12 cellular contexts compared by ENCODE assay signal in genomic region chr2:133362061-133362476, GRCh38.
DNase-seq lines count a peak whose midpoint lies in the region; ATAC-seq and TF ChIP-seq lines count a peak whose summit lies in the region.
"Had no signal": no experiment of that assay in that cellular context is flagged by ENCODE, and none has a peak within 500 bp of the region (broad histone marks: within the 10 kb centered on the region; RNA-seq: fewer than 3 reads in every experiment).

No MANE protein-coding gene starts in this region.

- ATAC-seq in HG02852 (IDR thresholded peaks at IDR 0.05; ENCODE audit: unreplicated experiment): no peak

- DNase-seq in GM04503 (ENCODE audit: low read depth) (peak; percentile 45), NCI-H82 (lab: John Stamatoyannopoulos, UW) (peak; percentile 72), epithelial cell of prostate (ENCODE audit: low read depth, low spot score) (peak; percentile 55), retinal pigment epithelial cell (ENCODE audit: low read depth) (peak; percentile 6), thyroid gland (no peak), NCI-H1694 (lab: John Stamatoyannopoulos, UW) (no peak), NCI-H345 (lab: John Stamatoyannopoulos, UW) (no peak)
- DNase-seq: activated CD8-positive, alpha-beta memory T cell treated with anti-CD3 and anti-CD28 coated beads, Interleukin-2, amount 50 U/mL, for 48 hours; DMS79 treated with DMSO at 0.1 percent for 48 hours; KG1; NCI-H526 treated with DMSO at 0.1 percent for 48 hours had no signal

- H3K4me1 ChIP-seq in thyroid gland: no peaks in the 10 kb centered on the region

- no peaks in the 10 kb centered on the region for H3K27me3 ChIP-seq in thyroid gland

- intact Hi-C loops in thyroid gland (cut with DNase I): no loop called here

- no peak for TF ChIP-seq CTCF in retinal pigment epithelial cell (conservative IDR thresholded peaks at IDR 0.05; ENCODE audit: low read depth, low read length)
- TF ChIP-seq CTCF in thyroid gland (IDR thresholded peaks at IDR 0.05): no peak

- WGBS in thyroid gland, 2 donors: 53 to 55% methylated on average over 4 of the region's 4 CpGs

- peak overlapping the region; percentile 66 for H3K27ac ChIP-seq in epithelial cell of prostate
- no peak overlapping the region for H3K27ac ChIP-seq in thyroid gland

- no peaks in the 10 kb centered on the region for H3K9me3 ChIP-seq in thyroid gland

- H3K36me3 ChIP-seq in thyroid gland: no peaks in the 10 kb centered on the region

- no peak for TF ChIP-seq POLR2A in thyroid gland (IDR thresholded peaks at IDR 0.05)

- H3K4me3 ChIP-seq in retinal pigment epithelial cell (ENCODE audit: low read length) (no peak overlapping the region), thyroid gland (replicated peaks in 1 of 3) (no peak overlapping the region)

Comparison
In these comparisons a context has a peak if more than half of its experiments do, and no peak if none do; other contexts are left out.
1. DNase-seq: peak in GM04503 (single experiment), NCI-H82 (single experiment), epithelial cell of prostate (single experiment) and retinal pigment epithelial cell (single experiment); none in thyroid gland (0 of 2), NCI-H1694 (single experiment) and NCI-H345 (single experiment).